In the genomic region with DNA sequence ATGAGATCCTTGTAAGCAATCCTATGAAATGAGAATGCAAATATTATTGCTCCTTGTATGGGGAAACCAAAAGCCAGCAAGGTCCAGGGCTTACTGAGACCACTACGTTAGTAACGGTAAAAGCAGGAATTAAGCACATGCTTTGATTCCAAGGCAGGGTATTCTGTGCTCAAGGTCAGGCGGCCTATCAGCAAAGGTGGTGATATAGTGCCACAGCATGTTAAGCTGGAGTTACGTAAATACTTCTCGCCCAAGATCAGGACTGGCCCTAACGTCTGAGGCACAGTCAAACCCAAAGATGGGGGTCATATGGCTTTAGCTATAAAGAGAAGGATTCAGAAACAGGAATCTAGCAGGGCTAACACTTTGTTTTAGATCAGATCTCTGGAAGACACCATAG, we compare ENCODE assay signal across 34 cellular contexts.
"Had no signal": no experiment of that assay in that cellular context is flagged by ENCODE, and none has a peak within 500 bp of the region (broad histone marks: within the 10 kb centered on the region; RNA-seq: fewer than 3 reads in every experiment).

No MANE protein-coding gene starts in this region.

- H3K9me3 ChIP-seq: ascending aorta had no signal

- DNase-seq: activated CD4-positive, alpha-beta memory T cell treated with anti-CD3 and anti-CD28 coated beads, Interleukin-2, amount 10 ng/mL, durations not matched to agents 7 days and 5 days; activated CD4-positive, alpha-beta T cell treated with anti-CD3 and anti-CD28 coated beads for 1 hour; activated CD4-positive, alpha-beta T cell treated with anti-CD3 and anti-CD28 coated beads for 36 hours; activated CD4-positive, alpha-beta T cell treated with anti-CD3 and anti-CD28 coated beads for 48 hours; activated CD4-positive, alpha-beta T cell treated with anti-CD3 and anti-CD28 coated beads, Interleukin-2, amount 10 ng/mL, durations not matched to agents 7 days and 5 days; activated CD4-positive, alpha-beta T cell treated with anti-CD3 and anti-CD28 coated beads, Interleukin-2, amount 50 U/mL, for 48 hours; activated CD4-positive, CD25-positive, alpha-beta regulatory T cell; activated CD8-positive, alpha-beta memory T cell treated with anti-CD3 and anti-CD28 coated beads for 24 hours; activated CD8-positive, alpha-beta memory T cell treated with anti-CD3 and anti-CD28 coated beads, Interleukin-2, amount 10 ng/mL, durations not matched to agents 7 days and 5 days; activated CD8-positive, alpha-beta memory T cell treated with anti-CD3 and anti-CD28 coated beads, Interleukin-2, amount 50 U/mL, for 48 hours; activated CD8-positive, alpha-beta T cell treated with anti-CD3 and anti-CD28 coated beads, Interleukin-2, amount 10 ng/mL, durations not matched to agents 7 days and 5 days; activated effector memory CD4-positive, alpha-beta T cell treated with Interleukin-2 at 50 U/mL for 16 hours; activated gamma-delta T cell; activated naive CD4-positive, alpha-beta T cell treated with anti-CD3 and anti-CD28 coated beads, Interleukin-2, amount 10 ng/mL, durations not matched to agents 7 days and 5 days; activated naive CD4-positive, alpha-beta T cell treated with Interleukin-2 at 50 U/mL for 16 hours; activated naive CD8-positive, alpha-beta T cell treated with anti-CD3 and anti-CD28 coated beads, Interleukin-2, amount 10 ng/mL, durations not matched to agents 7 days and 5 days; activated naive CD8-positive, alpha-beta T cell treated with anti-CD3 and anti-CD28 coated beads, Interleukin-2, amount 50 U/mL, for 24 hours; activated T-cell treated with anti-CD3 and anti-CD28 coated beads, Interleukin-2, amount 50 U/mL, for 4 hours; activated T-cell treated with anti-CD3 and anti-CD28 coated beads, Interleukin-2, amount 50 U/mL, for 72 hours; amygdala; anterior cingulate cortex; central memory CD4-positive, alpha-beta T cell; T-cell; T-helper 2 cell; T-helper 9 cell had no signal

- H3K4me1 ChIP-seq: ascending aorta had no signal

- H3K9me3 Mint-ChIP-seq: activated CD4-positive, alpha-beta memory T cell treated with anti-CD3 and anti-CD28 coated beads, Interleukin-2, amount 10 ng/mL, durations not matched to agents 7 days and 5 days; activated naive CD4-positive, alpha-beta T cell treated with anti-CD3 and anti-CD28 coated beads, Interleukin-2, amount 10 ng/mL, durations not matched to agents 7 days and 5 days; activated naive CD4-positive, alpha-beta T cell treated with anti-CD3 and anti-CD28 coated beads, Interleukin-2, amount 50 U/mL, for 24 hours; activated naive CD8-positive, alpha-beta T cell treated with anti-CD3 and anti-CD28 coated beads, Interleukin-2, amount 50 U/mL, for 24 hours; activated T-cell treated with anti-CD3 and anti-CD28 coated beads, Interleukin-2, amount 50 U/mL, for 4 hours; activated T-helper 1 cell treated with anti-CD3 and anti-CD28 coated beads, Interleukin-12 subunit alpha, Interleukin-12 subunit beta, Interleukin-2, Interleukin-4 antibody, amounts not matched to agents 30 ng/mL and 10 ng/mL and 1 ng/mL, durations not matched to agents 14 hours and 24 hours and 36 hours; activated T-helper 2 cell treated with anti-CD3 and anti-CD28 coated beads, Interferon-gamma antibody, Interleukin-2, Interleukin-4, amounts not matched to agents 10 μg/mL and 5 μg/mL and 100 μg/mL, durations not matched to agents 14 hours and 24 hours and 36 hours; brain; T-cell; T-helper 2 cell treated with Interferon-gamma antibody and Interleukin-4, amounts not matched to agents 5 μg/mL and 100 μg/mL, for 36 hours had no signal

- H3K4me3 Mint-ChIP-seq: activated CD4-positive, alpha-beta memory T cell treated with anti-CD3 and anti-CD28 coated beads, Interleukin-2, amount 10 ng/mL, durations not matched to agents 7 days and 5 days; activated CD4-positive, alpha-beta T cell treated with anti-CD3 and anti-CD28 coated beads for 36 hours; activated CD4-positive, alpha-beta T cell treated with anti-CD3 and anti-CD28 coated beads, Interleukin-2, amount 10 ng/mL, durations not matched to agents 7 days and 5 days; activated CD8-positive, alpha-beta memory T cell treated with anti-CD3 and anti-CD28 coated beads, Interleukin-2, amount 10 ng/mL, durations not matched to agents 7 days and 5 days; activated CD8-positive, alpha-beta T cell treated with anti-CD3 and anti-CD28 coated beads, Interleukin-2, amount 10 ng/mL, durations not matched to agents 7 days and 5 days; activated naive CD4-positive, alpha-beta T cell treated with anti-CD3 and anti-CD28 coated beads, Interleukin-2, amount 10 ng/mL, durations not matched to agents 7 days and 5 days; activated naive CD4-positive, alpha-beta T cell treated with anti-CD3 and anti-CD28 coated beads, Interleukin-2, amount 50 U/mL, for 24 hours; activated naive CD8-positive, alpha-beta T cell; activated naive CD8-positive, alpha-beta T cell treated with anti-CD3 and anti-CD28 coated beads, Interleukin-2, amount 10 ng/mL, durations not matched to agents 7 days and 5 days; activated naive CD8-positive, alpha-beta T cell treated with anti-CD3 and anti-CD28 coated beads, Interleukin-2, amount 50 U/mL, for 24 hours; activated T-cell treated with anti-CD3 and anti-CD28 coated beads, Interleukin-2, amount 50 U/mL, for 4 hours; activated T-cell treated with anti-CD3 and anti-CD28 coated beads, Interleukin-2, amount 50 U/mL, for 72 hours; activated T-helper 1 cell treated with anti-CD3 and anti-CD28 coated beads, Interleukin-12 subunit alpha, Interleukin-12 subunit beta, Interleukin-2, Interleukin-4 antibody, amounts not matched to agents 30 ng/mL and 10 ng/mL and 1 ng/mL, durations not matched to agents 14 hours and 24 hours and 36 hours; brain; T-cell; T-helper 2 cell treated with Interferon-gamma antibody and Interleukin-4, amounts not matched to agents 5 μg/mL and 100 μg/mL, for 36 hours had no signal

- H3K27me3 ChIP-seq: ascending aorta had no signal

- H3K4me3 ChIP-seq: ascending aorta had no signal

- H3K27me3 Mint-ChIP-seq: activated CD4-positive, alpha-beta memory T cell treated with anti-CD3 and anti-CD28 coated beads, Interleukin-2, amount 10 ng/mL, durations not matched to agents 7 days and 5 days; activated CD4-positive, alpha-beta T cell treated with anti-CD3 and anti-CD28 coated beads for 36 hours; activated CD4-positive, alpha-beta T cell treated with anti-CD3 and anti-CD28 coated beads, Interleukin-2, amount 10 ng/mL, durations not matched to agents 7 days and 5 days; activated CD8-positive, alpha-beta memory T cell treated with anti-CD3 and anti-CD28 coated beads, Interleukin-2, amount 10 ng/mL, durations not matched to agents 7 days and 5 days; activated naive CD4-positive, alpha-beta T cell treated with anti-CD3 and anti-CD28 coated beads, Interleukin-2, amount 10 ng/mL, durations not matched to agents 7 days and 5 days; activated naive CD4-positive, alpha-beta T cell treated with anti-CD3 and anti-CD28 coated beads, Interleukin-2, amount 50 U/mL, for 24 hours; activated naive CD8-positive, alpha-beta T cell; activated naive CD8-positive, alpha-beta T cell treated with anti-CD3 and anti-CD28 coated beads, Interleukin-2, amount 10 ng/mL, durations not matched to agents 7 days and 5 days; activated naive CD8-positive, alpha-beta T cell treated with anti-CD3 and anti-CD28 coated beads, Interleukin-2, amount 50 U/mL, for 24 hours; brain; T-cell had no signal

- H3K27ac Mint-ChIP-seq: activated CD4-positive, alpha-beta memory T cell treated with anti-CD3 and anti-CD28 coated beads, Interleukin-2, amount 10 ng/mL, durations not matched to agents 7 days and 5 days; activated CD4-positive, alpha-beta T cell treated with anti-CD3 and anti-CD28 coated beads for 36 hours; activated CD4-positive, alpha-beta T cell treated with anti-CD3 and anti-CD28 coated beads, Interleukin-2, amount 10 ng/mL, durations not matched to agents 7 days and 5 days; activated CD8-positive, alpha-beta memory T cell treated with anti-CD3 and anti-CD28 coated beads, Interleukin-2, amount 10 ng/mL, durations not matched to agents 7 days and 5 days; activated CD8-positive, alpha-beta T cell treated with anti-CD3 and anti-CD28 coated beads, Interleukin-2, amount 10 ng/mL, durations not matched to agents 7 days and 5 days; activated naive CD4-positive, alpha-beta T cell treated with anti-CD3 and anti-CD28 coated beads, Interleukin-2, amount 10 ng/mL, durations not matched to agents 7 days and 5 days; activated naive CD4-positive, alpha-beta T cell treated with anti-CD3 and anti-CD28 coated beads, Interleukin-2, amount 50 U/mL, for 24 hours; activated naive CD8-positive, alpha-beta T cell; activated naive CD8-positive, alpha-beta T cell treated with anti-CD3 and anti-CD28 coated beads, Interleukin-2, amount 10 ng/mL, durations not matched to agents 7 days and 5 days; activated naive CD8-positive, alpha-beta T cell treated with anti-CD3 and anti-CD28 coated beads, Interleukin-2, amount 50 U/mL, for 24 hours; activated T-cell treated with anti-CD3 and anti-CD28 coated beads, Interleukin-2, amount 50 U/mL, for 72 hours; activated T-helper 1 cell treated with anti-CD3 and anti-CD28 coated beads, Interleukin-12 subunit alpha, Interleukin-12 subunit beta, Interleukin-2, Interleukin-4 antibody, amounts not matched to agents 30 ng/mL and 10 ng/mL and 1 ng/mL, durations not matched to agents 14 hours and 24 hours and 36 hours; activated T-helper 2 cell treated with anti-CD3 and anti-CD28 coated beads, Interferon-gamma antibody, Interleukin-2, Interleukin-4, amounts not matched to agents 10 μg/mL and 5 μg/mL and 100 μg/mL, durations not matched to agents 14 hours and 24 hours and 36 hours; brain; T-cell; T-helper 2 cell treated with Interferon-gamma antibody and Interleukin-4, amounts not matched to agents 5 μg/mL and 100 μg/mL, for 36 hours had no signal

- H3K27ac ChIP-seq: ascending aorta, VCaP had no signal

- H3K36me3 ChIP-seq: ascending aorta had no signal

- ATAC-seq: activated CD4-positive, CD25-positive, alpha-beta regulatory T cell treated with anti-CD3 and anti-CD28 coated beads, Interleukin-2, amount 50 U/mL, for 24 hours; activated CD8-positive, alpha-beta memory T cell treated with anti-CD3 and anti-CD28 coated beads, Interleukin-2, amount 10 ng/mL, durations not matched to agents 7 days and 5 days; activated CD8-positive, alpha-beta T cell treated with anti-CD3 and anti-CD28 coated beads, Interleukin-2, amount 10 ng/mL, durations not matched to agents 7 days and 5 days; activated naive CD8-positive, alpha-beta T cell treated with anti-CD3 and anti-CD28 coated beads, Interleukin-2, amount 50 U/mL, for 24 hours; activated T-cell treated with anti-CD3 and anti-CD28 coated beads, Interleukin-2, amount 50 U/mL, for 4 hours; activated T-cell treated with anti-CD3 and anti-CD28 coated beads, Interleukin-2, amount 50 U/mL, for 72 hours; T-cell had no signal
